Comparison of ENCODE assay signal across 1 cellular context in the genomic region with DNA sequence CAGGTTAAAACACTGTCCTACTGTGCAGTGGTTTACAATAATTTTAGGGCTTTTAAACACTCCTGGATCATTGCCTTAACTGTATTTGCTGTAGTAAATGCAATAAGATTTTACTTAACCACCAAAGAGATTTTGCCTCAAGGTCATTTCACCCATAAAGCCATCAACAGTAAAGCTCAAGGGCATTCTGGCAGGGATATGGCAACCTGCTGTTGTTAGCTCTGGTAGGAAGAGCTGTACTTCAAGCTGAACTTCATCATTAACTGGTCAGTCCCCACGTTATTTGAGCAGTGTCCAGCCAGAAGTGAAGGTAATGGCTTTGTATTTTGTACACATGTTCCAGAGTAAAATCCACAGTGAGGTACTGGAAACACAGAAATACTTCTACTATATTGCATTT.
TF ChIP-seq lines count a peak whose summit lies in the region.

No MANE protein-coding gene starts in this region.

TF ChIP-seq in HepG2, 621 proteins besides CTCF, POLR2A, EP300 and RAD21:
- 0 out of 2 replicates have a peak, but pooled peaks have one; percentile 22 for TF ChIP-seq ZNF644 (CRISPR knock-in tag; IDR thresholded peaks at IDR 0.05; ENCODE audit: low read depth)
- TF ChIP-seq ZNF121 (CRISPR knock-in tag; IDR thresholded peaks at IDR 0.05), result no peak
- no peak for TF ChIP-seq CHD4 (IDR thresholded peaks at IDR 0.05; ENCODE audit: borderline replicate concordance, low read length)
- TF ChIP-seq SRY (CRISPR knock-in tag; IDR thresholded peaks at IDR 0.05), result no peak
- no peak for TF ChIP-seq PPARG (CRISPR knock-in tag; conservative IDR thresholded peaks at IDR 0.05)
- TF ChIP-seq BCL6 (CRISPR knock-in tag; IDR thresholded peaks at IDR 0.05), result 0 out of 2 replicates have a peak, but pooled peaks have one; percentile 15
TF ChIP-seq in HepG2: peak in this region for 2.
